25 cellular contexts compared by ENCODE assay signal in genomic region chr1:219413523-219413922, GRCh38.
A peak's percentile ranks its signal among the peaks of the same experiment; 100 is the strongest.
DNase-seq lines count a peak whose midpoint lies in the region; ATAC-seq and TF ChIP-seq lines count a peak whose summit lies in the region.
"Had no signal": no experiment of that assay in that cellular context is flagged by ENCODE, and none has a peak within 500 bp of the region (broad histone marks: within the 10 kb centered on the region; RNA-seq: fewer than 3 reads in every experiment).

No MANE protein-coding gene starts in this region.

- no peak; a peak in 1 of 4 replicates for TF ChIP-seq EP300 in SK-N-SH (IDR thresholded peaks at IDR 0.05; ENCODE audit: borderline replicate concordance in 1 of 2, low read depth in 1 of 2, low read length in 1 of 2)

- H3K9me3 ChIP-seq in SK-N-SH (no peaks in the 10 kb centered on the region), hepatocyte (ENCODE audit: low read depth) (no peaks in the 10 kb centered on the region)
- H3K9me3 ChIP-seq: gastroesophageal sphincter, left lung, tibial nerve had no signal

- no peaks in the 10 kb centered on the region for H3K27me3 ChIP-seq in SK-N-SH (ENCODE audit: insufficient read depth)
- H3K27me3 ChIP-seq in hepatocyte, result no peaks in the 10 kb centered on the region
- H3K27me3 ChIP-seq: gastroesophageal sphincter, left lung, tibial nerve had no signal

- peaks cover 22% of the 10 kb centered on the region for H3F3A ChIP-seq in SK-N-SH (replicated peaks; ENCODE audit: insufficient read depth)

- TF ChIP-seq RAD21 in SK-N-SH (IDR thresholded peaks at IDR 0.05; ENCODE audit: low read length), result no peak

- no peaks in the 10 kb centered on the region for H3K9me2 ChIP-seq in SK-N-SH
- no peaks in the 10 kb centered on the region for H3K9me2 ChIP-seq in hepatocyte (replicated peaks; ENCODE audit: insufficient read depth)

- H3K36me3 ChIP-seq in SK-N-SH (replicated peaks in 1 of 2; ENCODE audit: control insufficient read depth in 1 of 2, insufficient read depth in 2 of 2, low read length in 1 of 2), result no peaks in the 10 kb centered on the region
- H3K36me3 ChIP-seq in hepatocyte (replicated peaks; ENCODE audit: insufficient read depth, low read depth), result no peaks in the 10 kb centered on the region
- H3K36me3 ChIP-seq: gastroesophageal sphincter, left lung, tibial nerve had no signal

- H3K79me2 ChIP-seq in SK-N-SH (ENCODE audit: insufficient read depth) (no peaks in the 10 kb centered on the region), hepatocyte (no peaks in the 10 kb centered on the region)

- DNase-seq in NCI-H748 (lab: John Stamatoyannopoulos, UW; ENCODE audit: unreplicated experiment) (peak; percentile 7), NCI-H748 treated with DMSO at 0.1 percent for 48 hours (lab: John Stamatoyannopoulos, UW) (no peak), NCI-H1436 (lab: John Stamatoyannopoulos, UW) (peak; percentile 63), SK-N-SH (peak; percentile 17), myocyte (ENCODE audit: low read depth) (peak; percentile 40), hepatocyte (ENCODE audit: low spot score) (no peak), COLO668 (lab: John Stamatoyannopoulos, UW; ENCODE audit: unreplicated experiment) (no peak)
- DNase-seq: activated CD4-positive, alpha-beta T cell treated with anti-CD3 and anti-CD28 coated beads, Interleukin-2, amount 10 ng/mL, durations not matched to agents 24 days and 14 days; activated gamma-delta T cell treated with Interleukin-2 at 50 U/mL for 16 hours; activated T-cell treated with anti-CD3 and anti-CD28 coated beads, Interleukin-2, amount 50 U/mL, for 24 hours; CD4-positive, alpha-beta T cell; cerebellar nuclear complex; left lung; midbrain; naive thymus-derived CD8-positive, alpha-beta T cell; NCI-H2081; NCI-H510A; occipital lobe; PC-9; SHP77 treated with DMSO at 0.1 percent for 48 hours; T1000 had no signal

- H2AFZ ChIP-seq in SK-N-SH (ENCODE audit: low read depth), result 0 out of 2 replicates have a peak overlapping the region, but pooled peaks have one; percentile 20
- H2AFZ ChIP-seq in hepatocyte, result no peak overlapping the region
- H2AFZ ChIP-seq: PC-9 had no signal

- no peak for ATAC-seq in HG03460 (IDR thresholded peaks at IDR 0.05; ENCODE audit: unreplicated experiment)
- ATAC-seq: gastroesophageal sphincter; HCT116; left lung; naive thymus-derived CD8-positive, alpha-beta T cell had no signal

- H3K9ac ChIP-seq in SK-N-SH, result peak overlapping the region; percentile 45; the same call in 1 of the 2 replicates

- TF ChIP-seq CTCF in SK-N-SH (IDR thresholded peaks at IDR 0.05), result no peak
- TF ChIP-seq CTCF in hepatocyte (IDR thresholded peaks at IDR 0.05; ENCODE audit: poor library complexity), result no peak

- POLR2A ChIA-PET in SK-N-SH (lab: Yijun Ruan, JAX), result no interaction called here

- 29% methylated on average over 1 of the region's 1 CpG for WGBS in SK-N-SH (ENCODE audit: low lambda C conversion rate)
- WGBS in hepatocyte (ENCODE audit: low lambda C conversion rate, missing lambda C conversion rate), result 50% methylated on average over 1 of the region's 1 CpG

- peak overlapping the region; percentile 9; the same call in 1 of the 2 replicates for H3K4me2 ChIP-seq in SK-N-SH
- H3K4me2 ChIP-seq in hepatocyte, result no peak overlapping the region
- H3K4me2 ChIP-seq: PC-9 had no signal

- H3K4me3 ChIP-seq in SK-N-SH (ENCODE audit: low read depth in 2 of 2, low read length in 1 of 2) (no peak overlapping the region), hepatocyte (no peak overlapping the region)
- H3K4me3 ChIP-seq: gastroesophageal sphincter, left lung, PC-9, tibial nerve had no signal

- no peaks in the 10 kb centered on the region for H4K20me1 ChIP-seq in SK-N-SH (ENCODE audit: insufficient read depth)
- no peaks in the 10 kb centered on the region for H4K20me1 ChIP-seq in hepatocyte (ENCODE audit: insufficient read depth, poor library complexity, severe bottlenecking)

- peaks cover 8 to 18% of the 10 kb centered on the region in 2 experiments for H3K4me1 ChIP-seq in SK-N-SH (ENCODE audit: control insufficient read depth in 1 of 2, insufficient read depth in 2 of 2, low read depth in 1 of 2, low read length in 1 of 2)
- no peaks in the 10 kb centered on the region for H3K4me1 ChIP-seq in hepatocyte (ENCODE audit: insufficient read depth)
- H3K4me1 ChIP-seq: gastroesophageal sphincter, left lung had no signal

- CTCF ChIA-PET in SK-N-SH (lab: Yijun Ruan, JAX), result interaction anchor here (1.0 kb wide), 1 partner anchor 399 kb away, joined by 3 read pairs; no protein-coding TSS in a partner anchor

- H3K27ac ChIP-seq in SK-N-SH (ENCODE audit: low read depth in 2 of 2, low read length in 1 of 2) (peak overlapping the region; percentile 90 to 96; a peak in 3 of 4 replicates), hepatocyte (no peak overlapping the region)
- H3K27ac ChIP-seq: gastroesophageal sphincter, left lung, PC-9, tibial nerve had no signal

TF ChIP-seq in SK-N-SH, 30 proteins besides CTCF, POLR2A, EP300 and RAD21:
- TF ChIP-seq MAX (IDR thresholded peaks at IDR 0.05; ENCODE audit: low read depth) (peak; percentile 58), TCF12 (IDR thresholded peaks at IDR 0.05) (no peak), FOXM1 (IDR thresholded peaks at IDR 0.05; ENCODE audit: low read depth) (no peak), TAF1 (IDR thresholded peaks at IDR 0.05; ENCODE audit: borderline replicate concordance, low read depth, low read length) (no peak), POLR2AphosphoS5 (IDR thresholded peaks at IDR 0.05; ENCODE audit: low read depth, low read length) (no peak), NFIC (IDR thresholded peaks at IDR 0.05; ENCODE audit: borderline replicate concordance) (no peak), FOSL2 (IDR thresholded peaks at IDR 0.05; ENCODE audit: borderline replicate concordance, low read depth) (no peak), PBX3 (IDR thresholded peaks at IDR 0.05) (peak; percentile 33; the same call in 1 of the 2 replicates), ZBTB33 (IDR thresholded peaks at IDR 0.05; ENCODE audit: borderline replicate concordance, low read depth) (no peak)
- TF ChIP-seq, protein P1, sequence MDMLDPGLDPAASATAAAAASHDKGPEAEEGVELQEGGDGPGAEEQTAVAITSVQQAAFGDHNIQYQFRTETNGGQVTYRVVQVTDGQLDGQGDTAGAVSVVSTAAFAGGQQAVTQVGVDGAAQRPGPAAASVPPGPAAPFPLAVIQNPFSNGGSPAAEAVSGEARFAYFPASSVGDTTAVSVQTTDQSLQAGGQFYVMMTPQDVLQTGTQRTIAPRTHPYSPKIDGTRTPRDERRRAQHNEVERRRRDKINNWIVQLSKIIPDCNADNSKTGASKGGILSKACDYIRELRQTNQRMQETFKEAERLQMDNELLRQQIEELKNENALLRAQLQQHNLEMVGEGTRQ (IDR thresholded peaks at IDR 0.05; ENCODE audit: borderline replicate concordance, low read depth, low read length), result no peak
- TF ChIP-seq, protein P2, sequence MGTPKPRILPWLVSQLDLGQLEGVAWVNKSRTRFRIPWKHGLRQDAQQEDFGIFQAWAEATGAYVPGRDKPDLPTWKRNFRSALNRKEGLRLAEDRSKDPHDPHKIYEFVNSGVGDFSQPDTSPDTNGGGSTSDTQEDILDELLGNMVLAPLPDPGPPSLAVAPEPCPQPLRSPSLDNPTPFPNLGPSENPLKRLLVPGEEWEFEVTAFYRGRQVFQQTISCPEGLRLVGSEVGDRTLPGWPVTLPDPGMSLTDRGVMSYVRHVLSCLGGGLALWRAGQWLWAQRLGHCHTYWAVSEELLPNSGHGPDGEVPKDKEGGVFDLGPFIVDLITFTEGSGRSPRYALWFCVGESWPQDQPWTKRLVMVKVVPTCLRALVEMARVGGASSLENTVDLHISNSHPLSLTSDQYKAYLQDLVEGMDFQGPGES (IDR thresholded peaks at IDR 0.05; ENCODE audit: low read depth, low read length), result no peak

Comparison
In these comparisons a context has a peak if more than half of its experiments do, and no peak if none do; other contexts are left out.
1. DNase-seq: peak in NCI-H748 (single experiment), NCI-H1436 (single experiment), SK-N-SH (single experiment) and myocyte (single experiment); none in NCI-H748 treated with DMSO at 0.1 percent for 48 hours (single experiment), hepatocyte (single experiment) and COLO668 (single experiment).